In genomic region chr7:30466266-30466665, GRCh38 we compare ENCODE assay signal across 1 cellular context.
TF ChIP-seq lines count a peak whose summit lies in the region.

No MANE protein-coding gene starts in this region.

TF ChIP-seq in IMR-90, 13 proteins besides CTCF, POLR2A, EP300 and RAD21:
- TF ChIP-seq FOS (IDR thresholded peaks at IDR 0.05; ENCODE audit: low read depth, low read length) (no peak), MXI1 (IDR thresholded peaks at IDR 0.05; ENCODE audit: borderline replicate concordance, low read depth, low read length) (no peak), NFE2L2 (IDR thresholded peaks at IDR 0.05; ENCODE audit: low read depth, low read length) (no peak), RCOR1 (IDR thresholded peaks at IDR 0.05; ENCODE audit: insufficient replicate concordance, low read length) (no peak), CHD1 (IDR thresholded peaks at IDR 0.05; ENCODE audit: low read depth, low read length) (no peak), MAZ (IDR thresholded peaks at IDR 0.05; ENCODE audit: borderline replicate concordance, low read depth, low read length) (no peak), MAFK (IDR thresholded peaks at IDR 0.05; ENCODE audit: low read depth, low read length) (no peak)
